Comparison of ENCODE assay signal across 16 cellular contexts in the genomic region with DNA sequence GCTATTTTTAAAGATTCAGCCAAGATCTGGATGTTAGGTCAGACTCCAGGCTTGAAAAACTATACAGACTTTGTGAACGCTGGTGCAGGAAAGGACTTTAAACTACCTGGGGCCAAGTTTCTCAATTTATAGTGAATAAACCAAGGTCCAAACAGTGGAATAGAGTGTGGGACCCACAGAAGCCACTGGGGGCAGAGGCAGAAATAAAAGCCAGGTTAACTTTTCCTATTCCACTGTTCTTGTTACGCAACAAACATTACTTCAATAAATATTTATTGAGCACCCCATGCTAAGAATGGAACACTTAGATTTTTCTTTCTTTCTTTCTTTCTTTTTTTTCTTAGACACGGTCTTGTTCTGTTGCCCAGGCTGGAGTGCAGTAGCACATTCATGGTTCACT. TPM values are rescaled to one million over a fixed set of nuclear protein-coding genes. Genes with fewer than 3 reads are reported as not detected.
"Had no signal": no experiment of that assay in that cellular context is flagged by ENCODE, and none has a peak within 500 bp of the region (broad histone marks: within the 10 kb centered on the region; RNA-seq: fewer than 3 reads in every experiment).

No MANE protein-coding gene starts in this region.

- H3K4me1 ChIP-seq: adrenal gland, heart left ventricle, left ventricle myocardium inferior had no signal

- DNase-seq: activated B cell treated with CpG ODN at 0.5 μM for 24 hours; activated CD4-positive, alpha-beta T cell treated with anti-CD3 and anti-CD28 coated beads, Interleukin-2, amount 10 ng/mL, durations not matched to agents 7 days and 5 days; activated CD8-positive, alpha-beta memory T cell treated with anti-CD3 and anti-CD28 coated beads for 24 hours; activated naive CD4-positive, alpha-beta T cell treated with Interleukin-2 at 50 U/mL for 16 hours; adrenal gland; effector CD4-positive, alpha-beta T cell; heart left ventricle; left ventricle myocardium inferior; mesenchymal stem cell; retina; stimulated activated CD4-positive, alpha-beta T cell treated with anti-CD3 and anti-CD28 coated beads, Interleukin-15, amount 100 ng/mL, for 24 hours; stimulated activated CD4-positive, alpha-beta T cell treated with anti-CD3 and anti-CD28 coated beads, Interleukin-4, amount 100 ng/mL, for 24 hours had no signal

- H3K27me3 Mint-ChIP-seq: activated B cell treated with CpG ODN at 0.5 μM for 24 hours; activated CD4-positive, alpha-beta T cell treated with anti-CD3 and anti-CD28 coated beads, Interleukin-2, amount 10 ng/mL, durations not matched to agents 7 days and 5 days; natural killer cell treated with Interleukin-12 subunit alpha and Interleukin-12 subunit beta and Interleukin-15 and Interleukin-18, amount 100 ng/mL, for 72 hours had no signal

- H3K9me3 ChIP-seq: adrenal gland, heart left ventricle, left ventricle myocardium inferior had no signal

- H3K4me3 ChIP-seq: adrenal gland, coronary artery, heart left ventricle, left ventricle myocardium inferior had no signal

- H3K4me3 Mint-ChIP-seq: activated B cell treated with CpG ODN at 0.5 μM for 24 hours; activated CD4-positive, alpha-beta T cell treated with anti-CD3 and anti-CD28 coated beads, Interleukin-2, amount 10 ng/mL, durations not matched to agents 7 days and 5 days; natural killer cell treated with Interleukin-12 subunit alpha and Interleukin-12 subunit beta and Interleukin-15 and Interleukin-18, amount 100 ng/mL, for 72 hours had no signal

- H3K27ac ChIP-seq: adrenal gland, coronary artery, heart left ventricle, left ventricle myocardium inferior had no signal

- ATAC-seq: heart left ventricle; natural killer cell treated with Interleukin-12 subunit alpha and Interleukin-12 subunit beta and Interleukin-15 and Interleukin-18, amount 100 ng/mL, for 72 hours had no signal

- H3K9me3 Mint-ChIP-seq: activated B cell treated with CpG ODN at 0.5 μM for 24 hours; natural killer cell treated with Interleukin-12 subunit alpha and Interleukin-12 subunit beta and Interleukin-15 and Interleukin-18, amount 100 ng/mL, for 72 hours had no signal

- H3K36me3 ChIP-seq: adrenal gland, heart left ventricle, left ventricle myocardium inferior had no signal

- H3K27me3 ChIP-seq: adrenal gland, heart left ventricle had no signal

- H3K27ac Mint-ChIP-seq: activated B cell treated with CpG ODN at 0.5 μM for 24 hours; activated CD4-positive, alpha-beta T cell treated with anti-CD3 and anti-CD28 coated beads, Interleukin-2, amount 10 ng/mL, durations not matched to agents 7 days and 5 days had no signal

RNA-seq across cellular contexts. Expression of a gene that starts 11.0 kb away (rescaled TPM):
- total RNA-seq: activated B cell treated with CpG ODN at 0.5 μM for 24 hours, adrenal gland, fibroblast of lung, left ventricle myocardium inferior, osteocyte had no signal
- polyA plus RNA-seq: fibroblast of lung, heart left ventricle had no signal
